7 cellular contexts compared by ENCODE assay signal in the genomic region with DNA sequence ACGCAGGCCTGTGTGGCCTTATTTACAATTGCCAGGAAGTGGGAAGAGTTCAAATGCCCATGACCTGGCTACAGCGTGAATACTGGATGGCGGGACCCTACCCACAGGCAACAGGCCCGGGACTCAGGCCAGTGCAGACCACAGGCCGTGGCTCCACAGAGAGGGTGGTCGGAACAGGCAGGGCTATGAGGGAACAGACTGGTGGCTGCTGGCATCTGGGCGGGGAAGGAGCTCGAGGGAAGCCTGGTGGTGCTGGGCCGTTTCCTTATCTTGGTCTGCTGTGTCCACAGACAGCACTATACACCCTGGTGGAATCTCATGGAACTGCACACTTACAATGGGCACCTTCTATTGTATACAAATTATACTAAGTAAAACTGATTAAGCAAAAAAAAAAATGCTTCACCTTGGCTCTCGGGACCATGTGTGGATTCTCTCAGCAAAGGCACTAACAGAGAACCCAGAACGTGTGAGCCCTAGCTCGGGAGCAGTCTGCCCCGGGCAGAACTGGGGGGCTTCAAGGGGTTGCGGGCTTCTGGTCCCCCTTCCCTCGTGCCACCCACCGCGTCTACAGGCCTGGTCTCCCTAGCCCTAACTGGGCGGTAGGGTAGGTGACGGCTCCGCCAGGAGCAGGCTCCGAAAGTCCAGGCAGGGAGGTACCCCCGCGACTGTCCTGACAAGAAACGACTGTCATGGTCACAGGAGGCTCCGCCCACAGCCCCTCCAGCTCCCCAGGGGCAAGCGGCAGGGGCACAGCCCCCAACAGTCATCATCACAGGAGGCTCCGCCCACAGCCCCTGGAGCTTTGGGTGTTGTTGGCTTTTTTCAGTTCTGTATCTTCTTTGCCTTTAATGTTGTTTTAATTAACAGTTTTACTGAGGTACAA. TPM values are rescaled to one million over a fixed set of nuclear protein-coding genes. Genes with fewer than 3 reads are reported as not detected.
DNase-seq lines count a peak whose midpoint lies in the region; ATAC-seq and TF ChIP-seq lines count a peak whose summit lies in the region.

No MANE protein-coding gene starts in this region.

- H3K36me3 ChIP-seq in Panc1 (ENCODE audit: control insufficient read depth, insufficient read depth, low read length) (no peaks in the 10 kb centered on the region), right lobe of liver (no peaks in the 10 kb centered on the region)

- ATAC-seq in Panc1 (peak; percentile 89), right lobe of liver (peak; percentile 76 to 88 (median 85)), HG03280 (IDR thresholded peaks at IDR 0.05; ENCODE audit: unreplicated experiment) (no peak)

- no peak overlapping the region for H3K27ac Mint-ChIP-seq in type B pancreatic cell

- POLR2A ChIA-PET in Panc1 (lab: Charles Lee) = no interaction called here

- no peaks in the 10 kb centered on the region for H3K9me3 Mint-ChIP-seq in type B pancreatic cell

- peak; percentile 79; the same call in 1 of the 2 replicates for TF ChIP-seq CTCF in Panc1 (IDR thresholded peaks at IDR 0.05)
- peak; percentile 73 for TF ChIP-seq CTCF in choroid plexus epithelial cell (conservative IDR thresholded peaks at IDR 0.05; ENCODE audit: low read depth, low read length)
- TF ChIP-seq CTCF in right lobe of liver (IDR thresholded peaks at IDR 0.05) = peak; percentile 56 to 64 (median 58)
- peak; percentile 76 for TF ChIP-seq CTCF in type B pancreatic cell (conservative IDR thresholded peaks at IDR 0.05)

- intact Hi-C loops in Panc1 (cut with micrococcal nuclease; ENCODE audit: unreplicated experiment) (loop anchor here (5.0 kb wide), 1 partner anchor 59 kb away; no protein-coding TSS in a partner anchor), right lobe of liver (cut with DNase I) (no loop called here)

- H3K4me3 Mint-ChIP-seq in type B pancreatic cell = no peak overlapping the region

- no peak for TF ChIP-seq POLR2A in right lobe of liver (IDR thresholded peaks at IDR 0.05)

- H3K4me3 ChIP-seq in Panc1 (ENCODE audit: low read depth in 2 of 2, low read length in 2 of 2) (no peak overlapping the region), choroid plexus epithelial cell (ENCODE audit: low read depth, low read length) (no peak overlapping the region), right lobe of liver (no peak overlapping the region)

- in situ Hi-C loops in Panc1 (cut with HindIII; ENCODE audit: low pct_unique_long_range_greater_than_20kb, low sequenced_read_pairs) = no loop called here

- TSS peak; percentile 72 for BruUV-seq in Panc1 (replicated peaks; lab: Mats Ljungman, UMichigan)

- H3K4me1 ChIP-seq in Panc1 (ENCODE audit: control insufficient read depth, insufficient read depth, low read length) (no peaks in the 10 kb centered on the region), right lobe of liver (no peaks in the 10 kb centered on the region)

- CTCF ChIA-PET in Panc1 (lab: Charles Lee) = interaction anchor here (0.5 to 0.9 kb wide), 5 partner anchors 22 to 572 kb away, joined by 3 to 9 read pairs (median 4); a partner anchor contains a TSS

- H3K27me3 ChIP-seq in Panc1 (ENCODE audit: control insufficient read depth, insufficient read depth, low read length) (no peaks in the 10 kb centered on the region), right lobe of liver (no peaks in the 10 kb centered on the region)

- peak; percentile 61 for DNase-seq in DMS 273 treated with DMSO at 0.1 percent for 48 hours (lab: John Stamatoyannopoulos, UW)
- peak; percentile 56 for DNase-seq in HCEC 1CT
- peak; percentile 7 for DNase-seq in Panc1 (ENCODE audit: low read depth, low spot score)
- DNase-seq in choroid plexus epithelial cell (ENCODE audit: low read depth) = peak; percentile 89
- DNase-seq in right lobe of liver = peak in 1 of 3 donors; percentile 50
- no peak for DNase-seq in type B pancreatic cell (ENCODE audit: extremely low spot score, unreplicated experiment)

- WGBS in right lobe of liver (ENCODE audit: insufficient coverage, low coverage, low lambda C conversion rate, missing lambda C conversion rate) = 41% methylated on average over 6 of the region's 27 CpGs

- no peaks in the 10 kb centered on the region for H3K36me3 Mint-ChIP-seq in type B pancreatic cell

- no peaks in the 10 kb centered on the region for H3K27me3 Mint-ChIP-seq in type B pancreatic cell

- no peaks in the 10 kb centered on the region for H3K4me1 Mint-ChIP-seq in type B pancreatic cell (ENCODE audit: unreplicated experiment)

- H3K27ac ChIP-seq in Panc1 (ENCODE audit: low read length) (no peak overlapping the region), right lobe of liver (no peak overlapping the region)

- H3K9me3 ChIP-seq in Panc1 (ENCODE audit: control insufficient read depth, insufficient read depth, low read depth, low read length) = no peaks in the 10 kb centered on the region
- H3K9me3 ChIP-seq in right lobe of liver = no peaks in the 10 kb centered on the region

RNA-seq across cellular contexts. Expression of a gene that starts 21.8 kb away (rescaled TPM):
- total RNA-seq in Panc1 (2021; ENCODE audit: unreplicated experiment) (26.0 TPM), right lobe of liver (1 to 10 TPM; 1.5 to 4.3 (median 2.1) TPM), type B pancreatic cell (ENCODE audit: low replicate concordance) (12.8 and 26.8 TPM in 2 replicates)
- polyA plus RNA-seq in Panc1 (2012; ENCODE audit: insufficient read length) = 32.5 TPM

RNA-seq across cellular contexts. Expression of a gene that starts 34.9 kb away (rescaled TPM):
- total RNA-seq in Panc1 (2021; ENCODE audit: unreplicated experiment) (3.7 TPM), right lobe of liver (1 to 10 TPM in 2 of 6 experiments, under 1 TPM in 4; 0.31 to 1.2 (median 0.86) TPM), type B pancreatic cell (ENCODE audit: low replicate concordance) (4.6 and 6.4 TPM in 2 replicates)
- 6.9 TPM for polyA plus RNA-seq in Panc1 (2012; ENCODE audit: insufficient read length)

RNA-seq across cellular contexts. Expression of a gene that starts 35.6 kb away (rescaled TPM):
- total RNA-seq in Panc1 (2021; ENCODE audit: unreplicated experiment) (not detected), right lobe of liver (not detected), type B pancreatic cell (ENCODE audit: low replicate concordance) (0.21 TPM in 1 of 2 replicates, not detected in the other)
- not detected for polyA plus RNA-seq in Panc1 (2012; ENCODE audit: insufficient read length)

RNA-seq across cellular contexts. Expression of a gene that starts 37.9 kb away (rescaled TPM):
- total RNA-seq in Panc1 (2021; ENCODE audit: unreplicated experiment) = 44.9 TPM
- polyA plus RNA-seq in Panc1 (2012; ENCODE audit: insufficient read length) = 35.3 TPM
- total RNA-seq in right lobe of liver = 10 to 100 TPM; 11.9 to 27.6 (median 18.1) TPM
- total RNA-seq in type B pancreatic cell (ENCODE audit: low replicate concordance) = 45.7 and 50.1 TPM in 2 replicates

RNA-seq across cellular contexts. Expression of a gene that starts 38.2 kb away (rescaled TPM):
- 75.8 TPM for total RNA-seq in Panc1 (2021; ENCODE audit: unreplicated experiment)
- 144 TPM for polyA plus RNA-seq in Panc1 (2012; ENCODE audit: insufficient read length)
- 10 to 100 TPM; 15.7 to 35.9 (median 23.3) TPM for total RNA-seq in right lobe of liver
- 56.9 and 82.3 TPM in 2 replicates for total RNA-seq in type B pancreatic cell (ENCODE audit: low replicate concordance)
